ENCODE assay signal across 8 cellular contexts in genomic region chr11:62708423-62709261, GRCh38. TPM values are rescaled to one million over a fixed set of nuclear protein-coding genes. Genes with fewer than 3 reads are reported as not detected.
A peak's percentile ranks its signal among the peaks of the same experiment; 100 is the strongest.
DNase-seq lines count a peak whose midpoint lies in the region; ATAC-seq and TF ChIP-seq lines count a peak whose summit lies in the region.

No MANE protein-coding gene starts in this region.

- H2AFZ ChIP-seq in PC-3 (ENCODE audit: low read length) = no peak overlapping the region

- ATAC-seq in activated B cell treated with CpG ODN at 0.5 μM for 24 hours (ENCODE audit: low read depth) (peak; percentile 3), naive B cell (ENCODE audit: low read depth in 2 of 2) (no peak), HG02970 (IDR thresholded peaks at IDR 0.05; ENCODE audit: low FRiP score, unreplicated experiment) (no peak), PC-3 (no peak)

- no TSS peak for BruUV-seq in PC-3 (replicated peaks; lab: Mats Ljungman, UMichigan)

- no peak for TF ChIP-seq POLR2A in transverse colon (IDR thresholded peaks at IDR 0.05)

- in situ Hi-C loops in transverse colon (cut with MboI; ENCODE audit: low pct_ligation_motif_present in 1 of 4, low pct_unique_long_range_greater_than_20kb in 1 of 4, low sequenced_read_pairs in 3 of 4) = no loop called here

- H3K4me3 Mint-ChIP-seq in activated B cell treated with CpG ODN at 0.5 μM for 24 hours (peak overlapping the region; percentile 96), naive B cell (peak overlapping the region; percentile 95 to 100 (median 98))

- no peaks in the 10 kb centered on the region for H4K20me1 ChIP-seq in PC-3 (ENCODE audit: low read length)

- H3K4me1 Mint-ChIP-seq in activated B cell treated with CpG ODN at 0.5 μM for 24 hours = peaks cover 64% of the 10 kb centered on the region
- peaks cover 37 to 61% (median 54%) of the 10 kb centered on the region in 3 donors for H3K4me1 Mint-ChIP-seq in naive B cell

- peak overlapping the region; percentile 84 for H3K27ac ChIP-seq in duodenal mucosa (ENCODE audit: low read depth, low read length)
- H3K27ac ChIP-seq in transverse colon = peak overlapping the region; percentile 93 to 98 (median 96)
- H3K27ac ChIP-seq in PC-3 (ENCODE audit: low read length) = no peak overlapping the region

- H3K9ac ChIP-seq in duodenal mucosa (ENCODE audit: low read depth in 1 of 2, low read length in 2 of 2) (peak overlapping the region; percentile 78 to 90), PC-3 (ENCODE audit: low read length) (no peak overlapping the region)

- no peak for TF ChIP-seq EP300 in transverse colon (IDR thresholded peaks at IDR 0.05; ENCODE audit: low read depth)

- H3K4me1 ChIP-seq in duodenal mucosa (ENCODE audit: control insufficient read depth in 1 of 2, insufficient read depth in 2 of 2, low read length in 2 of 2) (peaks cover 45 to 57% of the 10 kb centered on the region in 2 donors), transverse colon (peaks cover 33 to 55% (median 40%) of the 10 kb centered on the region in 4 donors), PC-3 (ENCODE audit: insufficient read depth, low read length) (peaks cover 17% of the 10 kb centered on the region)

- H3K9me3 ChIP-seq in duodenal mucosa (ENCODE audit: control insufficient read depth in 1 of 2, low read length in 2 of 2) (no peaks in the 10 kb centered on the region), transverse colon (no peaks in the 10 kb centered on the region), PC-3 (ENCODE audit: low read length) (no peaks in the 10 kb centered on the region)

- no peaks in the 10 kb centered on the region for H3K9me2 ChIP-seq in PC-3 (replicated peaks; ENCODE audit: low read length)

- H3K27me3 ChIP-seq in duodenal mucosa (ENCODE audit: control insufficient read depth in 1 of 2, insufficient read depth in 2 of 2, low read length in 2 of 2) (no peaks in the 10 kb centered on the region), transverse colon (no peaks in the 10 kb centered on the region), PC-3 (ENCODE audit: low read length) (no peaks in the 10 kb centered on the region)

- intact Hi-C loops in activated B cell treated with CpG ODN at 0.5 μM for 24 hours (cut with micrococcal nuclease) = loop anchor here (1.0 to 2.0 kb wide), 10 partner anchors 19 to 916 kb away; partner anchors contain the start of genes C11orf98, CSKMT, FEN1 and HNRNPUL2
- intact Hi-C loops in transverse colon (cut with DNase I; ENCODE audit: low total_unique reads) = no loop called here
- intact Hi-C loops in PC-3 (cut with micrococcal nuclease) = no loop called here

- POLR2A ChIA-PET in activated B cell treated with CpG ODN at 0.5 μM for 24 hours (lab: Charles Lee) (interaction anchor here (0.5 to 8.0 kb wide), 33 partner anchors 9 to 1563 kb away, joined by 3 to 188 read pairs (median 13); partner anchors contain the start of genes B3GAT3, C11orf98, CSKMT and EEF1G), PC-3 (lab: Charles Lee; ENCODE audit: unreplicated experiment) (no interaction called here)

- H3K27me3 Mint-ChIP-seq in activated B cell treated with CpG ODN at 0.5 μM for 24 hours (no peaks in the 10 kb centered on the region), naive B cell (no peaks in the 10 kb centered on the region)

- H3K27ac Mint-ChIP-seq in activated B cell treated with CpG ODN at 0.5 μM for 24 hours (peak overlapping the region; percentile 99), naive B cell (peak overlapping the region; percentile 98 to 100 (median 99))

- 20 to 37% methylated on average over 3 to 12 of the region's 12 CpGs for WGBS in transverse colon (ENCODE audit: low coverage in 1 of 2), 2 donors

- H3K36me3 Mint-ChIP-seq in activated B cell treated with CpG ODN at 0.5 μM for 24 hours (ENCODE audit: low read depth) (peaks cover 36% of the 10 kb centered on the region), naive B cell (no peaks in the 10 kb centered on the region)

- H3K79me2 ChIP-seq in PC-3 (ENCODE audit: low read length) = 0 out of 2 replicates have a peak, but pooled peaks cover 5% of the 10 kb centered on the region

- DNase-seq in NCI-H2081 (lab: John Stamatoyannopoulos, UW) = peak; percentile 25 to 48
- no peak for DNase-seq in NCI-H2081 treated with DMSO at 0.1 percent for 48 hours (lab: John Stamatoyannopoulos, UW)
- DNase-seq in activated B cell treated with CpG ODN at 0.5 μM for 24 hours = peak; percentile 25
- DNase-seq in naive B cell = no peak
- DNase-seq in transverse colon = peak; percentile 54
- no peak for DNase-seq in PC-3

- CTCF ChIA-PET in activated B cell treated with CpG ODN at 0.5 μM for 24 hours (lab: Charles Lee) = interaction anchor here (0.9 kb wide), 1 partner anchor 116 kb away, joined by 3 read pairs; no protein-coding TSS in a partner anchor
- CTCF ChIA-PET in PC-3 (lab: Charles Lee) = no interaction called here

- TF ChIP-seq CTCF in activated B cell treated with CpG ODN at 0.5 μM for 24 hours (IDR thresholded peaks at IDR 0.05) = no peak
- TF ChIP-seq CTCF in transverse colon (IDR thresholded peaks at IDR 0.05) = no peak
- no peak for TF ChIP-seq CTCF in PC-3 (conservative IDR thresholded peaks at IDR 0.05; ENCODE audit: low read depth, low read length)

- peaks cover 6% of the 10 kb centered on the region for H3F3A ChIP-seq in PC-3 (ENCODE audit: low read length, unreplicated experiment)

- peak overlapping the region; percentile 79 to 89 for H3K4me3 ChIP-seq in duodenal mucosa (ENCODE audit: low read depth in 1 of 2, low read length in 2 of 2)
- peak overlapping the region; percentile 30 to 71 (median 51) for H3K4me3 ChIP-seq in transverse colon
- no peak overlapping the region for H3K4me3 ChIP-seq in PC-3 (ENCODE audit: low read length)

- no peaks in the 10 kb centered on the region for H3K9me3 Mint-ChIP-seq in activated B cell treated with CpG ODN at 0.5 μM for 24 hours
- H3K9me3 Mint-ChIP-seq in naive B cell = no peaks in the 10 kb centered on the region

- no peak overlapping the region for H3K4me2 ChIP-seq in PC-3 (ENCODE audit: low read length)

- H3K36me3 ChIP-seq in duodenal mucosa (ENCODE audit: control insufficient read depth in 1 of 2, insufficient read depth in 2 of 2, low read length in 2 of 2) (peaks cover 17 to 20% of the 10 kb centered on the region in 2 donors), transverse colon (peaks cover 0 to 12% (median 0%) of the 10 kb centered on the region in 4 donors), PC-3 (ENCODE audit: low read depth, low read length) (peaks cover 39% of the 10 kb centered on the region)

RNA-seq across cellular contexts. Expression of gene GNG3, which starts 1.2 kb away (rescaled TPM):
- 1.8 and 2.7 TPM in 2 replicates for total RNA-seq in activated B cell treated with CpG ODN at 0.5 μM for 24 hours
- polyA plus RNA-seq in naive B cell (ENCODE audit: low read depth in 6 of 6) = 10 to 100 TPM in 4 of 6 donors, 1 to 10 TPM in 2; 5.3 to 21.2 (median 16.9) TPM
- total RNA-seq in transverse colon = under 1 TPM in 1 of 4 donors, not detected in 3; 0.64 TPM
- total RNA-seq in PC-3 (2014; rRNA removed) = not detected in 2 replicates

RNA-seq across cellular contexts. Expression of gene BSCL2, which starts 1.4 kb away (rescaled TPM):
- total RNA-seq in activated B cell treated with CpG ODN at 0.5 μM for 24 hours (18.6 and 27.8 TPM in 2 replicates), transverse colon (100 to 1,000 TPM in 1 of 4 donors, 10 to 100 TPM in 3; 61.7 to 155 (median 75.7) TPM), PC-3 (2014; rRNA removed) (65.7 and 73.4 TPM in 2 replicates)
- polyA plus RNA-seq in naive B cell (ENCODE audit: low read depth in 6 of 6) = 10 to 100 TPM; 49.6 to 98.5 (median 57.6) TPM

RNA-seq across cellular contexts. Expression of gene HNRNPUL2, which starts 18.6 kb away (rescaled TPM):
- total RNA-seq in activated B cell treated with CpG ODN at 0.5 μM for 24 hours (58.2 and 63.9 TPM in 2 replicates), transverse colon (100 to 1,000 TPM in 1 of 4 donors, 10 to 100 TPM in 3; 21.8 to 116 (median 59.6) TPM), PC-3 (2014; rRNA removed) (15.5 and 25.4 TPM in 2 replicates)
- 1 to 10 TPM in 4 of 6 donors, under 1 TPM in 2; 0.61 to 2.9 (median 1.1) TPM for polyA plus RNA-seq in naive B cell (ENCODE audit: low read depth in 6 of 6)

RNA-seq across cellular contexts. Expression of gene LRRN4CL, which starts 19.3 kb away (rescaled TPM):
- total RNA-seq in activated B cell treated with CpG ODN at 0.5 μM for 24 hours (0.13 and 0.17 TPM in 2 replicates), transverse colon (10 to 100 TPM in 1 of 4 donors, 1 to 10 TPM in 3; 8.2 to 24.7 (median 9.0) TPM), PC-3 (2014; rRNA removed) (0.51 and 0.86 TPM in 2 replicates)
- not detected for polyA plus RNA-seq in naive B cell (ENCODE audit: low read depth in 6 of 6)

RNA-seq across cellular contexts. Expression of gene TTC9C, which starts 19.6 kb away (rescaled TPM):
- total RNA-seq in activated B cell treated with CpG ODN at 0.5 μM for 24 hours (35.5 and 44.0 TPM in 2 replicates), transverse colon (10 to 100 TPM in 3 of 4 donors, 1 to 10 TPM in 1; 6.7 to 27.0 (median 17.0) TPM), PC-3 (2014; rRNA removed) (26.1 and 37.4 TPM in 2 replicates)
- polyA plus RNA-seq in naive B cell (ENCODE audit: low read depth in 6 of 6) = 10 to 100 TPM; 12.1 to 45.9 (median 21.6) TPM

Comparison
In these comparisons a context has a peak if more than half of its experiments do, and no peak if none do; other contexts are left out.
1. DNase-seq: peak in NCI-H2081 (2 of 2), activated B cell treated with CpG ODN at 0.5 μM for 24 hours (single experiment) and transverse colon (single experiment); none in NCI-H2081 treated with DMSO at 0.1 percent for 48 hours (single experiment), naive B cell (single experiment) and PC-3 (single experiment).